22 cellular contexts compared by ENCODE assay signal in genomic region chr2:232332940-232333259, GRCh38. TPM values are rescaled to one million over a fixed set of nuclear protein-coding genes. Genes with fewer than 3 reads are reported as not detected.
"Had no signal": no experiment of that assay in that cellular context is flagged by ENCODE, and none has a peak within 500 bp of the region (broad histone marks: within the 10 kb centered on the region; RNA-seq: fewer than 3 reads in every experiment).

No MANE protein-coding gene starts in this region.

- H3K27ac Mint-ChIP-seq: activated B cell treated with CpG ODN at 0.5 μM for 24 hours; activated CD8-positive, alpha-beta memory T cell treated with anti-CD3 and anti-CD28 coated beads, Interleukin-2, amount 10 ng/mL, durations not matched to agents 7 days and 5 days; activated naive CD8-positive, alpha-beta T cell treated with anti-CD3 and anti-CD28 coated beads, Interleukin-2, amount 50 U/mL, for 24 hours; immature natural killer cell; T-helper 17 cell had no signal

- H3K4me3 Mint-ChIP-seq: activated B cell treated with CpG ODN at 0.5 μM for 24 hours; activated CD8-positive, alpha-beta memory T cell treated with anti-CD3 and anti-CD28 coated beads, Interleukin-2, amount 10 ng/mL, durations not matched to agents 7 days and 5 days; activated naive CD8-positive, alpha-beta T cell treated with anti-CD3 and anti-CD28 coated beads, Interleukin-2, amount 50 U/mL, for 24 hours; activated T-cell treated with anti-CD3 and anti-CD28 coated beads, Interleukin-2, amount 50 U/mL, for 4 hours; effector memory CD8-positive, alpha-beta T cell; immature natural killer cell; neural crest cell; T-helper 17 cell had no signal

- DNase-seq: activated B cell treated with CpG ODN at 0.5 μM for 24 hours; activated CD8-positive, alpha-beta memory T cell treated with anti-CD3 and anti-CD28 coated beads, Interleukin-2, amount 10 ng/mL, durations not matched to agents 7 days and 5 days; activated gamma-delta T cell treated with Interleukin-2 at 50 U/mL for 16 hours; activated naive CD8-positive, alpha-beta T cell treated with anti-CD3 and anti-CD28 coated beads, Interleukin-2, amount 50 U/mL, for 24 hours; effector memory CD8-positive, alpha-beta T cell; immature natural killer cell; midbrain; stimulated activated CD4-positive, alpha-beta T cell treated with anti-CD3 and anti-CD28 coated beads, Interleukin-12 subunit alpha, Interleukin-12 subunit beta, amount 100 ng/mL, for 4 hours; stomach had no signal

- H3K4me1 Mint-ChIP-seq: activated B cell treated with CpG ODN at 0.5 μM for 24 hours; activated naive CD8-positive, alpha-beta T cell treated with anti-CD3 and anti-CD28 coated beads, Interleukin-2, amount 50 U/mL, for 24 hours; immature natural killer cell; T-helper 17 cell had no signal

- H3K4me1 ChIP-seq: breast epithelium, foreskin keratinocyte, stomach, testis, upper lobe of left lung had no signal

- H3K36me3 Mint-ChIP-seq: activated CD8-positive, alpha-beta memory T cell treated with anti-CD3 and anti-CD28 coated beads, Interleukin-2, amount 10 ng/mL, durations not matched to agents 7 days and 5 days; immature natural killer cell had no signal

- H3K27ac ChIP-seq: breast epithelium, foreskin keratinocyte, ovary, stomach, testis, upper lobe of left lung had no signal

- H3K36me3 ChIP-seq: breast epithelium, ovary had no signal

- H3K27me3 ChIP-seq: breast epithelium, foreskin keratinocyte, ovary, stomach, testis, upper lobe of left lung had no signal

- H3K27me3 Mint-ChIP-seq: activated B cell treated with CpG ODN at 0.5 μM for 24 hours; activated CD8-positive, alpha-beta memory T cell treated with anti-CD3 and anti-CD28 coated beads, Interleukin-2, amount 10 ng/mL, durations not matched to agents 7 days and 5 days; activated naive CD8-positive, alpha-beta T cell treated with anti-CD3 and anti-CD28 coated beads, Interleukin-2, amount 50 U/mL, for 24 hours; effector memory CD8-positive, alpha-beta T cell; T-helper 17 cell had no signal

- H3K4me3 ChIP-seq: breast epithelium, lung, ovary, stomach, testis, upper lobe of left lung had no signal

- H3K9me3 Mint-ChIP-seq: activated B cell treated with CpG ODN at 0.5 μM for 24 hours; activated naive CD8-positive, alpha-beta T cell treated with anti-CD3 and anti-CD28 coated beads, Interleukin-2, amount 50 U/mL, for 24 hours; activated T-cell treated with anti-CD3 and anti-CD28 coated beads, Interleukin-2, amount 50 U/mL, for 4 hours; effector memory CD8-positive, alpha-beta T cell; immature natural killer cell; neural crest cell had no signal

- ATAC-seq: activated CD8-positive, alpha-beta memory T cell treated with anti-CD3 and anti-CD28 coated beads, Interleukin-2, amount 10 ng/mL, durations not matched to agents 7 days and 5 days; activated naive CD8-positive, alpha-beta T cell treated with anti-CD3 and anti-CD28 coated beads, Interleukin-2, amount 50 U/mL, for 24 hours; activated T-cell treated with anti-CD3 and anti-CD28 coated beads, Interleukin-2, amount 50 U/mL, for 4 hours; effector memory CD8-positive, alpha-beta T cell; left cardiac atrium; T-helper 17 cell had no signal

- H3K9me3 ChIP-seq: breast epithelium, ovary, stomach, testis, upper lobe of left lung had no signal

RNA-seq across cellular contexts. Expression of gene ALPP, which starts 45.7 kb away (rescaled TPM):
- total RNA-seq: activated CD8-positive, alpha-beta memory T cell treated with anti-CD3 and anti-CD28 coated beads, Interleukin-2, amount 10 ng/mL, durations not matched to agents 7 days and 5 days; activated T-cell treated with anti-CD3 and anti-CD28 coated beads, Interleukin-2, amount 50 U/mL, for 4 hours; aorta; breast epithelium; cerebellum; dermis blood vessel endothelial cell; foreskin keratinocyte; left cardiac atrium; neural crest cell; stomach had no signal
- polyA plus RNA-seq: aorta, foreskin keratinocyte, immature natural killer cell, ovary, stomach had no signal
